Comparison of ENCODE assay signal across 9 cellular contexts in the genomic region with DNA sequence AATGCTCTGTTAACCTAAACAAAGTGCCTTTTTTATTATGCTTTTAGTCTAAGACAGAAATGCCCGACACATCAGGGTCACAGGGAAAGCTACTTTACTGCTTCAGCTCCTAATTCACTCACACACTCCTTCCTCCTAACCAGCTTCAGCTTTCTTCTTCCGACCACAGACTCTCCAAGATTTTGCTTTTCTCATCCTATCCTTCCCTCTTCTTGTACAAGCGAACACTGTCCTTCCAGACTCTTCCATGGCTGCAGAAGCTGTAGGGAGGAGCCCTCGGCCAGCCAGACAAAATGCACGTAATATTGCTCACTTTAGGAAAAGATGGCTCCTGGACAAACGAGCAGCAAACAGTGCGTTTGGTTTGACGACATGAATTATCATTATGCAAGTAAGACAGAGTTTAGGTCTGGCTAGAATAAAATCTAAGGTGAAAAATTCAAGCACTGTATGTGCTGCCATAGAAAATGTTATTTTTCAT. TPM values are rescaled to one million over a fixed set of nuclear protein-coding genes. Genes with fewer than 3 reads are reported as not detected.
DNase-seq lines count a peak whose midpoint lies in the region; ATAC-seq, FAIRE-seq and TF ChIP-seq lines count a peak whose summit lies in the region.
"Had no signal": no experiment of that assay in that cellular context is flagged by ENCODE, and none has a peak within 500 bp of the region (broad histone marks: within the 10 kb centered on the region; RNA-seq: fewer than 3 reads in every experiment).

No MANE protein-coding gene starts in this region.

- peak overlapping the region; percentile 64 for H2BK12ac ChIP-seq in H1 (ENCODE audit: low read depth, low read length)

- H3K27me3 Mint-ChIP-seq in nephron progenitor cell (ENCODE audit: low read depth, poor library complexity): peaks cover 4% of the 10 kb centered on the region

- H2BK5ac ChIP-seq in H1 (ENCODE audit: low read depth, low read length): no peak overlapping the region; the same call in 1 of the 2 replicates

- H3K36me3 ChIP-seq in H1 (ENCODE audit: control insufficient read depth in 2 of 4, insufficient read depth in 4 of 4, low read length in 3 of 4) (no peaks in the 10 kb centered on the region), mucosa of stomach (ENCODE audit: control insufficient read depth, insufficient read depth, low read length) (no peaks in the 10 kb centered on the region)

- POLR2A ChIA-PET in H1 (lab: Charles Lee; ENCODE audit: partially characterized antibody): interaction anchor here (0.6 to 3.3 kb wide), 12 partner anchors 12 to 169 kb away, joined by 3 to 29 read pairs (median 5); partner anchors contain the start of genes HNRNPA3 and NFE2L2

- peak; percentile 4 to 22 for DNase-seq in NCI-H524 (lab: John Stamatoyannopoulos, UW)
- no peak for DNase-seq in NCI-H524 treated with DMSO at 0.1 percent for 48 hours (lab: John Stamatoyannopoulos, UW)
- peak; percentile 30 for DNase-seq in NCI-H82 treated with DMSO at 0.1 percent for 48 hours (lab: John Stamatoyannopoulos, UW; ENCODE audit: unreplicated experiment)
- no peak for DNase-seq in H1 (ENCODE audit: low read depth in 1 of 2, low spot score in 2 of 2)
- DNase-seq in nephron progenitor cell: no peak
- no peak for DNase-seq in activated CD4-positive, alpha-beta T cell treated with anti-CD3 and anti-CD28 coated beads, Interleukin-2, amount 50 U/mL, for 48 hours

- no peak overlapping the region for H3K4me3 Mint-ChIP-seq in nephron progenitor cell

- H3K4me3 ChIP-seq in H1 (ENCODE audit: extremely low read depth in 1 of 4, insufficient read depth in 2 of 4, low read depth in 3 of 4, low read length in 4 of 4): peak overlapping the region in 1 of 4 experiments; percentile 24; a peak in 1 of 8 replicates
- H3K4me3 ChIP-seq in mucosa of stomach (ENCODE audit: low read length): peak overlapping the region; percentile 31

- no peak for ATAC-seq in GM21619 (IDR thresholded peaks at IDR 0.05; ENCODE audit: unreplicated experiment)

- peaks cover 41% of the 10 kb centered on the region for H3K4me1 Mint-ChIP-seq in nephron progenitor cell

- no peak for TF ChIP-seq RAD21 in H1 (IDR thresholded peaks at IDR 0.05 in 1 of 2, conservative IDR thresholded peaks at IDR 0.05 in 1 of 2; ENCODE audit: low read depth in 2 of 2, low read length in 2 of 2)

- no peak for TF ChIP-seq EP300 in H1 (IDR thresholded peaks at IDR 0.05; ENCODE audit: borderline replicate concordance in 1 of 2, low read depth in 2 of 2, low read length in 2 of 2)

- peak overlapping the region; percentile 2 for H2BK120ac ChIP-seq in H1 (replicated peaks; ENCODE audit: low read depth, low read length)

- no peak overlapping the region for H3K56ac ChIP-seq in H1 (replicated peaks; ENCODE audit: insufficient read length, low read depth, low read length)

- CTCF ChIA-PET in H1 (lab: Charles Lee; ENCODE audit: partially characterized antibody): interaction anchor here (0.6 to 7.2 kb wide), 63 partner anchors 9 to 594 kb away, joined by 3 to 107 read pairs (median 5); partner anchors contain the start of gene NFE2L2

- no peaks in the 10 kb centered on the region for H3K79me1 ChIP-seq in H1 (ENCODE audit: low read depth, low read length)

- WGBS in H1 (ENCODE audit: extremely low coverage in 1 of 2, insufficient coverage in 1 of 2, insufficient read length in 1 of 2, insufficient replicate concordance in 2 of 2, low coverage in 1 of 2, low lambda C conversion rate in 2 of 2, missing lambda C conversion rate in 1 of 2), 2 experiments: 71% methylated on average over 8 of the region's 8 CpGs; no CpG with 5 or more reads in 1 of the 2 experiments

- H3K9me3 ChIP-seq in H1 (ENCODE audit: insufficient read depth in 2 of 2, low read depth in 1 of 2, low read length in 1 of 2) (no peaks in the 10 kb centered on the region), mucosa of stomach (ENCODE audit: control insufficient read depth, low read length) (no peaks in the 10 kb centered on the region)

- no peak overlapping the region for H3K18ac ChIP-seq in H1 (ENCODE audit: extremely low read depth, low read length)

- no peak for TF ChIP-seq CTCF in H1 (IDR thresholded peaks at IDR 0.05; ENCODE audit: control extremely low read depth in 1 of 3, insufficient read depth in 1 of 3, low read depth in 1 of 3, low read length in 3 of 3)
- no peak for TF ChIP-seq CTCF in nephron progenitor cell (IDR thresholded peaks at IDR 0.05)

- no peak overlapping the region for H2AK5ac ChIP-seq in H1 (ENCODE audit: low read depth, low read length)

- H2BK20ac ChIP-seq in H1 (ENCODE audit: low read length): no peak overlapping the region

- H3K9me3 Mint-ChIP-seq in nephron progenitor cell: no peaks in the 10 kb centered on the region
- H3K9me3 Mint-ChIP-seq: activated naive CD4-positive, alpha-beta T cell treated with anti-CD3 and anti-CD28 coated beads, Interleukin-2, amount 50 U/mL, for 72 hours had no signal

- no peak overlapping the region for H3K4ac ChIP-seq in H1 (replicated peaks; ENCODE audit: insufficient read length, low read depth, low read length)

- H3K27ac Mint-ChIP-seq in nephron progenitor cell: no peak overlapping the region

- no peaks in the 10 kb centered on the region for H3K36me3 Mint-ChIP-seq in nephron progenitor cell (ENCODE audit: low read depth)
- H3K36me3 Mint-ChIP-seq: activated naive CD4-positive, alpha-beta T cell treated with anti-CD3 and anti-CD28 coated beads, Interleukin-2, amount 50 U/mL, for 72 hours had no signal

- peak overlapping the region; percentile 93 for H2AFZ ChIP-seq in H1 (ENCODE audit: low read length)

- H4K20me1 ChIP-seq in H1 (replicated peaks in 1 of 2; ENCODE audit: control insufficient read depth in 1 of 2, insufficient read depth in 2 of 2, low read length in 2 of 2): no peaks in the 10 kb centered on the region

- H4K5ac ChIP-seq in H1 (ENCODE audit: insufficient read length, low read depth, low read length): peak overlapping the region; percentile 50

- FAIRE-seq in H1 (lab: Jason Lieb, UNC): no peak

- H3K79me2 ChIP-seq in H1 (ENCODE audit: control insufficient read depth in 1 of 2, insufficient read depth in 2 of 2, low read length in 2 of 2): no peaks in the 10 kb centered on the region

- peak overlapping the region; percentile 25; the same call in 1 of the 2 replicates for H3K27ac ChIP-seq in H1 (ENCODE audit: low read depth, low read length)

- peak overlapping the region in 1 of 4 experiments; percentile 34; a peak in 1 of 7 replicates for H3K9ac ChIP-seq in H1 (replicated peaks in 1 of 4; ENCODE audit: extremely low read depth in 1 of 4, low read depth in 3 of 4, low read length in 3 of 4)
- H3K9ac ChIP-seq in mucosa of stomach (ENCODE audit: low read length): peak overlapping the region; percentile 77

- H3K14ac ChIP-seq in H1 (ENCODE audit: insufficient read length): no peak overlapping the region

- no peak overlapping the region for H3K4me2 ChIP-seq in H1 (ENCODE audit: insufficient read depth in 1 of 2, low read depth in 2 of 2, low read length in 2 of 2)

- no peak for TF ChIP-seq POLR2A in H1 (IDR thresholded peaks at IDR 0.05; ENCODE audit: control extremely low read depth in 1 of 2, low read depth in 2 of 2, low read length in 2 of 2)

- peaks cover 0 to 2% (median 0%) of the 10 kb centered on the region in 4 experiments; a peak in 1 of 7 replicates for H3K27me3 ChIP-seq in H1 (replicated peaks in 1 of 4; ENCODE audit: control insufficient read depth in 3 of 4, extremely low read depth in 1 of 4, insufficient read depth in 3 of 4, low read length in 3 of 4)
- H3K27me3 ChIP-seq in mucosa of stomach (ENCODE audit: control insufficient read depth, insufficient read depth, low read length): no peaks in the 10 kb centered on the region

- H3K23ac ChIP-seq in H1 (ENCODE audit: insufficient read length): no peak overlapping the region

- H3K4me1 ChIP-seq in H1 (replicated peaks in 1 of 4; ENCODE audit: control insufficient read depth in 3 of 4, insufficient read depth in 4 of 4, low read length in 3 of 4) (peaks cover 0 to 10% (median 1%) of the 10 kb centered on the region in 4 experiments; a peak in 4 of 7 replicates), mucosa of stomach (ENCODE audit: control insufficient read depth, insufficient read depth, low read length) (peaks cover 21% of the 10 kb centered on the region)

- H4K8ac ChIP-seq in H1 (ENCODE audit: extremely low read depth, insufficient read depth, low read length): no peak overlapping the region

- H3K23me2 ChIP-seq in H1 (ENCODE audit: low read depth, low read length): no peaks in the 10 kb centered on the region; the same call in none of the 2 replicates

- no peak overlapping the region for H2BK15ac ChIP-seq in H1 (ENCODE audit: low read length)

- H4K91ac ChIP-seq in H1 (replicated peaks; ENCODE audit: insufficient read length, low read length): peak overlapping the region; percentile 31

TF ChIP-seq in H1, 55 proteins besides CTCF, POLR2A, EP300 and RAD21:
- TF ChIP-seq SP4 (IDR thresholded peaks at IDR 0.05; ENCODE audit: low read length) (no peak), EGR1 (IDR thresholded peaks at IDR 0.05; ENCODE audit: borderline replicate concordance, low read depth, low read length) (no peak), TBP (IDR thresholded peaks at IDR 0.05; ENCODE audit: low read depth, low read length) (no peak), FOSL1 (IDR thresholded peaks at IDR 0.05; ENCODE audit: insufficient read depth, low read depth, low read length) (no peak), MAFK (IDR thresholded peaks at IDR 0.05; ENCODE audit: low read depth, low read length) (no peak), RBBP5 (IDR thresholded peaks at IDR 0.05; ENCODE audit: borderline replicate concordance, low read depth, low read length) (no peak), SUZ12 (IDR thresholded peaks at IDR 0.05; ENCODE audit: low read length) (no peak), SIRT6 (IDR thresholded peaks at IDR 0.05; ENCODE audit: low read length) (no peak)
- TF ChIP-seq, protein P1, sequence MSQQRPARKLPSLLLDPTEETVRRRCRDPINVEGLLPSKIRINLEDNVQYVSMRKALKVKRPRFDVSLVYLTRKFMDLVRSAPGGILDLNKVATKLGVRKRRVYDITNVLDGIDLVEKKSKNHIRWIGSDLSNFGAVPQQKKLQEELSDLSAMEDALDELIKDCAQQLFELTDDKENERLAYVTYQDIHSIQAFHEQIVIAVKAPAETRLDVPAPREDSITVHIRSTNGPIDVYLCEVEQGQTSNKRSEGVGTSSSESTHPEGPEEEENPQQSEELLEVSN (IDR thresholded peaks at IDR 0.05): no peak

RNA-seq across cellular contexts. Expression of gene HNRNPA3, which starts 47.5 kb away (rescaled TPM):
- 390 and 408 TPM in 2 replicates for total RNA-seq in H1 (2021; fragmentation: NEBNext Ultra II Directional; extraction: Animal tissue kit (Norgen Biotek cat#: 25700))
- 43.6 and 66.1 TPM in 2 replicates for polyA plus RNA-seq in H1 (2011; rRNA removed)
- 182 TPM for polyA plus RNA-seq in H1 (2011; cell fraction: cytosol; rRNA removed)
- 30.7 TPM for polyA plus RNA-seq in H1 (2011; cell fraction: nucleus; rRNA removed)
- polyA plus RNA-seq in H1 (2012, experiment 1 of 2): 631 to 695 TPM (median 656 TPM) in 4 replicates
- polyA plus RNA-seq in H1 (2012, experiment 2 of 2): 77.6 TPM
- polyA plus RNA-seq in H1 (2013, experiment 1 of 2): 348 TPM
- 367 TPM for polyA plus RNA-seq in H1 (2013, experiment 2 of 2)
- polyA minus RNA-seq in H1 (2011; rRNA and poly(A)+ RNA removed): 30.3 and 37.2 TPM in 2 replicates
- 58.9 TPM for polyA minus RNA-seq in H1 (2011; cell fraction: cytosol; rRNA and poly(A)+ RNA removed)
- 65.0 TPM for polyA minus RNA-seq in H1 (2011; cell fraction: nucleus; rRNA and poly(A)+ RNA removed)

Comparison
In these comparisons a context has a peak if more than half of its experiments do, and no peak if none do; other contexts are left out.
1. DNase-seq: peak in NCI-H524 (2 of 2) and NCI-H82 treated with DMSO at 0.1 percent for 48 hours (single experiment); none in NCI-H524 treated with DMSO at 0.1 percent for 48 hours (single experiment), H1 (0 of 2), nephron progenitor cell (single experiment) and activated CD4-positive, alpha-beta T cell treated with anti-CD3 and anti-CD28 coated beads, Interleukin-2, amount 50 U/mL, for 48 hours (0 of 2).